In the genomic region with DNA sequence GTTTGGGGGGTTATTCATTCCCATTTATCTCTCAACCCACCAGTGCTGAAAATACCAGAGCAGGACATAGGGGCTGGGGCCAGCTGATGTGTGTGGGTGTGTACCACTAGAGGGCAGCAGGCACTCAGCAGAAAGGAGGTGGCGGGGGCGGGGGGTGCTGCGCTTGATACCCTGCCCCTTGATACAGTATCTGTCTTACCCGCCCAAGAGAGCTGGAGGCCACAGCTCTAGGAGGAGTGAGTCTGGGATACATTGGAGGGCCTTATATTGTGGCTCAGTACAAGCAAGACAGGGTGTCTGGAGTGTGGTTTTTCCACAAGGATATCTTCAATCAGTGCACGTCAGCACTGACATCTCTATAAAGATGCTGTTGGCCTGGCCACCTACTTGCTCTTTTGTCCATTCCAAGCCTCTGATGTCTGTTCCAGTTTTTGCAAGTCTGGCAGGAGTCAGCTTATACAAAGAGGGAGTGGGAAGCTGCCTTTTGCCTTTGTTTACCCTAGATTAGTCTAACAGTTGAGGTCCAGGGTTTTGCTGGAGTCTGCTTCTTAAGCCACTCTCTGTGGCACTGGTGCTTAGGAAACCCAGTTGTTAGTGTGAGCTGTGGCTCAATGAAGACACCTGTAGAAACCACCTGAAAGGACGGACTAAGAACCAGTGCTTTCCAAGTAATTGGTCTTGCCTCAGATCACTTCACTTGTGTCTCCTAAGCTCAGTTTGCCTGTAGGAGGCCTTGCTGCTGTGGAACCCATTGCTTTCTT, we compare ENCODE assay signal across 8 cellular contexts. TPM values are rescaled to one million over a fixed set of nuclear protein-coding genes. Genes with fewer than 3 reads are reported as not detected.
DNase-seq lines count a peak whose midpoint lies in the region; ATAC-seq and TF ChIP-seq lines count a peak whose summit lies in the region.

No MANE protein-coding gene starts in this region.

- no peak overlapping the region for H2BK120ac ChIP-seq in H9 (ENCODE audit: low read depth, low read length, poor library complexity, severe bottlenecking)

- DNase-seq in H9 (peak; percentile 76), T-cell (peak in 32 of 34 experiments; percentile 15 to 59 (median 42)), breast epithelium (ENCODE audit: low spot score in 2 of 2) (no peak), iris pigment epithelial cell (ENCODE audit: low read depth) (peak; percentile 54)
- DNase-seq in stimulated activated CD4-positive, alpha-beta T cell treated with anti-CD3 and anti-CD28 coated beads, Interleukin-2, amount 100 ng/mL, for 4 hours (ENCODE audit: low read depth), result peak; percentile 35

- no peak overlapping the region for H3K56ac ChIP-seq in H9 (ENCODE audit: insufficient read length, low read depth, low read length)

- H2BK5ac ChIP-seq in H9 (ENCODE audit: insufficient read length, low read length), result no peak overlapping the region

- intact Hi-C loops in breast epithelium (cut with DNase I; ENCODE audit: low total_unique reads), result loop anchor here (5.0 to 10.0 kb wide), 2 partner anchors 777 to 815 kb away; a partner anchor contains a TSS

- H3K4me2 ChIP-seq in BLaER1 (peak overlapping the region; percentile 95), H9 (ENCODE audit: insufficient read depth, insufficient read length, low read length) (no peak overlapping the region)

- H4K91ac ChIP-seq in H9 (ENCODE audit: insufficient read length, low read depth, low read length), result no peak overlapping the region

- H3K27me3 ChIP-seq in BLaER1 (no peaks in the 10 kb centered on the region), H9 (ENCODE audit: insufficient read depth, low read length) (no peaks in the 10 kb centered on the region), breast epithelium (no peaks in the 10 kb centered on the region)

- TF ChIP-seq CTCF in H9 (conservative IDR thresholded peaks at IDR 0.05) (peak; percentile 81), breast epithelium (IDR thresholded peaks at IDR 0.05) (peak in 2 of 3 donors; percentile 48)

- peaks cover 43 to 58% of the 10 kb centered on the region in 2 experiments for H3K4me1 Mint-ChIP-seq in H9
- H3K4me1 Mint-ChIP-seq in T-cell, result peaks cover 55 to 75% (median 65%) of the 10 kb centered on the region in 3 donors

- CTCF ChIA-PET in T-cell (lab: Charles Lee), result interaction anchor here (0.5 to 1.8 kb wide), 9 partner anchors 14 to 1040 kb away, joined by 3 to 24 read pairs (median 4); a partner anchor contains a TSS

- H3K36me3 ChIP-seq in BLaER1 (peaks cover 53% of the 10 kb centered on the region), breast epithelium (no peaks in the 10 kb centered on the region)

- no peak for ATAC-seq in T-cell (replicated peaks in 1 of 4)
- ATAC-seq in HG02884 (IDR thresholded peaks at IDR 0.05; ENCODE audit: unreplicated experiment), result no peak
- ATAC-seq in HG03025 (IDR thresholded peaks at IDR 0.05; ENCODE audit: low FRiP score, unreplicated experiment), result no peak

- H3K27me3 Mint-ChIP-seq in H9 (ENCODE audit: low read depth), result peaks cover 1% of the 10 kb centered on the region; the same call in 1 of the 2 replicates
- H3K27me3 Mint-ChIP-seq in T-cell, result no peaks in the 10 kb centered on the region

- no peak overlapping the region for H3K23ac ChIP-seq in H9 (ENCODE audit: insufficient read length, low read depth, low read length)

- H3K79me1 ChIP-seq in H9 (ENCODE audit: insufficient read depth, low read depth, low read length, poor library complexity, severe bottlenecking), result peaks cover 13% of the 10 kb centered on the region

- H3K4me3 ChIP-seq in BLaER1 (no peak overlapping the region), breast epithelium (no peak overlapping the region)

- H2AK5ac ChIP-seq in H9 (ENCODE audit: insufficient read length, low read length), result no peak overlapping the region

- no CpG with 5 or more reads among the region's 6 CpGs for WGBS in H9 (ENCODE audit: extremely low coverage, insufficient read length, low lambda C conversion rate)

- H3K27ac Mint-ChIP-seq in H9 (peak overlapping the region in 1 of 3 experiments; percentile 44; a peak in 1 of 7 replicates), T-cell (peak overlapping the region; percentile 40 to 75)

- H2BK20ac ChIP-seq in H9 (ENCODE audit: low read depth, low read length, poor library complexity, severe bottlenecking), result no peak overlapping the region

- H4K5ac ChIP-seq in H9 (ENCODE audit: insufficient read length, low read depth, low read length), result no peak overlapping the region

- peaks cover 53 to 76% (median 72%) of the 10 kb centered on the region in 3 experiments for H3K36me3 Mint-ChIP-seq in H9 (ENCODE audit: insufficient read depth in 1 of 3, low read depth in 3 of 3)
- H3K36me3 Mint-ChIP-seq in T-cell, result peaks cover 24% of the 10 kb centered on the region

- H4K8ac ChIP-seq in H9 (replicated peaks; ENCODE audit: insufficient read length, low read depth, low read length), result no peak overlapping the region

- no peak overlapping the region for H2BK15ac ChIP-seq in H9 (ENCODE audit: low read depth, low read length)

- H3K9ac ChIP-seq in BLaER1 (no peak overlapping the region), H9 (ENCODE audit: extremely low read depth, insufficient read length, low read length) (no peak overlapping the region)

- H3K9me3 Mint-ChIP-seq in H9 (peaks cover 8 to 9% of the 10 kb centered on the region in 2 experiments; a peak in 4 of 5 replicates), T-cell (no peaks in the 10 kb centered on the region)

- H2AFZ ChIP-seq in H9 (ENCODE audit: low read length), result no peak overlapping the region

- no peak overlapping the region for H3T11ph ChIP-seq in H9 (ENCODE audit: low read length)

- peaks cover 64% of the 10 kb centered on the region for H4K20me1 ChIP-seq in BLaER1
- no peaks in the 10 kb centered on the region for H4K20me1 ChIP-seq in H9 (ENCODE audit: control insufficient read depth, insufficient read depth, insufficient read length)

- no peak overlapping the region for H3K14ac ChIP-seq in H9 (ENCODE audit: insufficient read depth, low read length)

- H3K79me2 ChIP-seq in H9 (ENCODE audit: insufficient read depth, low read length), result peaks cover 31% of the 10 kb centered on the region

- H3K9me3 ChIP-seq in BLaER1, result no peaks in the 10 kb centered on the region
- no peaks in the 10 kb centered on the region for H3K9me3 ChIP-seq in H9 (ENCODE audit: control insufficient read depth, low read depth, low read length)
- no peaks in the 10 kb centered on the region for H3K9me3 ChIP-seq in breast epithelium

- no peak overlapping the region for H3K27ac ChIP-seq in BLaER1
- no peak overlapping the region for H3K27ac ChIP-seq in H9 (ENCODE audit: insufficient read length, low read depth, low read length)
- H3K27ac ChIP-seq in breast epithelium, result no peak overlapping the region

- H3K18ac ChIP-seq in H9 (ENCODE audit: insufficient read length, low read depth, low read length), result no peak overlapping the region

- TF ChIP-seq POLR2A in breast epithelium (IDR thresholded peaks at IDR 0.05), result no peak

- peaks cover 9% of the 10 kb centered on the region for H3K23me2 ChIP-seq in H9 (ENCODE audit: insufficient read length, low read depth, low read length, poor library complexity, severe bottlenecking)

- H2BK12ac ChIP-seq in H9 (ENCODE audit: insufficient read length, low read depth, low read length), result no peak overlapping the region

- H3K4me3 Mint-ChIP-seq in H9, result peak overlapping the region in 1 of 2 experiments; percentile 32; a peak in 2 of 5 replicates
- H3K4me3 Mint-ChIP-seq in T-cell, result peak overlapping the region in 1 of 3 donors; percentile 28

- POLR2A ChIA-PET in T-cell (lab: Charles Lee), result interaction anchor here (0.5 to 0.6 kb wide), 4 partner anchors 111 to 1655 kb away, joined by 3 to 15 read pairs (median 4); a partner anchor contains a TSS

- H3K4ac ChIP-seq in H9 (ENCODE audit: low read depth, low read length), result no peak overlapping the region

- H3K4me1 ChIP-seq in BLaER1, result peaks cover 77% of the 10 kb centered on the region
- 0 out of 2 replicates have a peak, but pooled peaks cover 6% of the 10 kb centered on the region for H3K4me1 ChIP-seq in H9 (ENCODE audit: insufficient read depth, low read length)
- peaks cover 4 to 39% of the 10 kb centered on the region in 2 donors for H3K4me1 ChIP-seq in breast epithelium

RNA-seq across cellular contexts. Expression of a gene that starts 1.5 kb away (rescaled TPM):
- total RNA-seq in H9 (2021) (61.1 and 61.9 TPM in 2 replicates), T-cell (10 to 100 TPM; 29.2 to 41.3 (median 38.4) TPM), breast epithelium (10 to 100 TPM; 24.6 to 32.5 (median 28.7) TPM)

RNA-seq across cellular contexts. Expression of a gene that starts 4.5 kb away (rescaled TPM):
- total RNA-seq in H9 (2021) (145 and 148 TPM in 2 replicates), T-cell (10 to 100 TPM; 36.4 to 71.9 (median 56.7) TPM), breast epithelium (10 to 100 TPM; 34.2 to 80.6 (median 40.0) TPM)

Comparison
In these comparisons a context has a peak if more than half of its experiments do, and no peak if none do; other contexts are left out.
1. DNase-seq: peak in H9 (single experiment), T-cell (32 of 34), iris pigment epithelial cell (single experiment) and stimulated activated CD4-positive, alpha-beta T cell treated with anti-CD3 and anti-CD28 coated beads, Interleukin-2, amount 100 ng/mL, for 4 hours (single experiment); none in breast epithelium (0 of 2).